1 cellular context compared by ENCODE assay signal in genomic region chr4:182881928-182882327, GRCh38.
TF ChIP-seq lines count a peak whose summit lies in the region.

No MANE protein-coding gene starts in this region.

TF ChIP-seq in IMR-90, 13 proteins besides CTCF, POLR2A, EP300 and RAD21:
- no peak for TF ChIP-seq CHD1 (IDR thresholded peaks at IDR 0.05; ENCODE audit: low read depth, low read length)
- TF ChIP-seq MAZ (IDR thresholded peaks at IDR 0.05; ENCODE audit: borderline replicate concordance, low read depth, low read length): no peak
- TF ChIP-seq BHLHE40 (IDR thresholded peaks at IDR 0.05; ENCODE audit: low read depth, low read length): no peak
- TF ChIP-seq USF2 (IDR thresholded peaks at IDR 0.05; ENCODE audit: low read depth, low read length): no peak
- no peak for TF ChIP-seq NFE2L2 (IDR thresholded peaks at IDR 0.05; ENCODE audit: low read depth, low read length)
- TF ChIP-seq SMC3 (IDR thresholded peaks at IDR 0.05; ENCODE audit: low read depth, low read length): no peak
- TF ChIP-seq MXI1 (IDR thresholded peaks at IDR 0.05; ENCODE audit: borderline replicate concordance, low read depth, low read length): no peak
- TF ChIP-seq CEBPB (IDR thresholded peaks at IDR 0.05; ENCODE audit: low read depth, low read length): no peak
